Comparison of ENCODE assay signal across 9 cellular contexts in genomic region chr18:57819671-57820460, GRCh38. TPM values are rescaled to one million over a fixed set of nuclear protein-coding genes. Genes with fewer than 3 reads are reported as not detected.
DNase-seq lines count a peak whose midpoint lies in the region; ATAC-seq and TF ChIP-seq lines count a peak whose summit lies in the region.
"Had no signal": no experiment of that assay in that cellular context is flagged by ENCODE, and none has a peak within 500 bp of the region (broad histone marks: within the 10 kb centered on the region; RNA-seq: fewer than 3 reads in every experiment).

No MANE protein-coding gene starts in this region.

- ATAC-seq in GM23338, result no peak
- no peak for ATAC-seq in GM21528 (IDR thresholded peaks at IDR 0.05; ENCODE audit: low FRiP score, unreplicated experiment)

- H3K4me2 ChIP-seq in GM23338, result no peak overlapping the region

- no peak overlapping the region for H3K27ac Mint-ChIP-seq in GM23338
- H3K27ac Mint-ChIP-seq: activated T-cell treated with anti-CD3 and anti-CD28 coated beads, Interleukin-2, amount 50 U/mL, for 72 hours had no signal

- no peak overlapping the region for H3K4me3 ChIP-seq in GM23338
- peak overlapping the region; percentile 3 for H3K4me3 ChIP-seq in coronary artery

- DNase-seq in AG08395 (ENCODE audit: low spot score) (peak; percentile 59), GM23338 (ENCODE audit: low spot score) (peak; percentile 16), NCI-H2196 treated with DMSO at 0.1 percent for 48 hours (lab: John Stamatoyannopoulos, UW; ENCODE audit: unreplicated experiment) (peak; percentile 67), coronary artery (ENCODE audit: low spot score) (no peak), mucosa of gallbladder (ENCODE audit: low spot score) (peak; percentile 85), NAMALWA (ENCODE audit: low spot score) (no peak)
- no peak for DNase-seq in activated CD4-positive, alpha-beta T cell treated with anti-CD3 and anti-CD28 coated beads, Interleukin-2, amount 50 U/mL, for 1 hour
- DNase-seq: activated T-cell treated with anti-CD3 and anti-CD28 coated beads, Interleukin-2, amount 50 U/mL, for 72 hours had no signal

- H3K4me1 Mint-ChIP-seq in GM23338, result peaks cover 9% of the 10 kb centered on the region; the same call in 2 of the 3 replicates

- no peak overlapping the region for H3K4me3 Mint-ChIP-seq in GM23338
- H3K4me3 Mint-ChIP-seq: activated T-cell treated with anti-CD3 and anti-CD28 coated beads, Interleukin-2, amount 50 U/mL, for 72 hours had no signal

- H3K9me3 Mint-ChIP-seq in GM23338, result no peaks in the 10 kb centered on the region
- H3K9me3 Mint-ChIP-seq: activated T-cell treated with anti-CD3 and anti-CD28 coated beads, Interleukin-2, amount 50 U/mL, for 72 hours had no signal

- H3K79me2 ChIP-seq in GM23338 (replicated peaks; ENCODE audit: insufficient read depth), result no peaks in the 10 kb centered on the region

- H2AFZ ChIP-seq in GM23338, result peak overlapping the region; percentile 26; the same call in 1 of the 2 replicates

- H3K27ac ChIP-seq in GM23338 (ENCODE audit: low read depth) (no peak overlapping the region), coronary artery (peak overlapping the region in 1 of 2 donors; percentile 14)

- H3F3A ChIP-seq in GM23338 (replicated peaks; ENCODE audit: low read depth), result no peaks in the 10 kb centered on the region

- peaks cover 7% of the 10 kb centered on the region for H3K27me3 Mint-ChIP-seq in GM23338 (ENCODE audit: insufficient read depth, low read depth, poor library complexity)

- no peaks in the 10 kb centered on the region for H3K36me3 ChIP-seq in GM23338 (ENCODE audit: insufficient read depth)

- no peaks in the 10 kb centered on the region for H3K36me3 Mint-ChIP-seq in GM23338 (ENCODE audit: low read depth)

- no peaks in the 10 kb centered on the region for H3K4me1 ChIP-seq in GM23338 (ENCODE audit: insufficient read depth)

- no peaks in the 10 kb centered on the region for H4K20me1 ChIP-seq in GM23338 (replicated peaks; ENCODE audit: insufficient read depth)

- no peaks in the 10 kb centered on the region for H3K9me2 ChIP-seq in GM23338 (ENCODE audit: insufficient read depth)

- H3K27me3 ChIP-seq in GM23338 (ENCODE audit: insufficient read depth), result no peaks in the 10 kb centered on the region

- TF ChIP-seq CTCF in GM23338 (conservative IDR thresholded peaks at IDR 0.05; ENCODE audit: low read depth in 2 of 2) (no peak), coronary artery (IDR thresholded peaks at IDR 0.05) (no peak)

TF ChIP-seq in GM23338, 12 proteins besides CTCF, POLR2A, EP300 and RAD21 (continues in another document):
- TF ChIP-seq POLR2AphosphoS5 (IDR thresholded peaks at IDR 0.05; ENCODE audit: low read depth), result no peak
- no peak for TF ChIP-seq EZH2phosphoT487 (IDR thresholded peaks at IDR 0.05; ENCODE audit: unreplicated experiment)
- TF ChIP-seq REST (IDR thresholded peaks at IDR 0.05; ENCODE audit: unreplicated experiment), result no peak
- TF ChIP-seq NANOG (IDR thresholded peaks at IDR 0.05; ENCODE audit: borderline replicate concordance), result no peak
- no peak for TF ChIP-seq ZNF331 (CRISPR knock-in tag; IDR thresholded peaks at IDR 0.05; ENCODE audit: low read depth)
- TF ChIP-seq EZH2 (IDR thresholded peaks at IDR 0.05; ENCODE audit: low read depth, unreplicated experiment), result no peak
- TF ChIP-seq JUNB (IDR thresholded peaks at IDR 0.05; ENCODE audit: unreplicated experiment), result no peak
- no peak for TF ChIP-seq ZNF462 (CRISPR knock-in tag; IDR thresholded peaks at IDR 0.05)
- no peak for TF ChIP-seq ETS1 (IDR thresholded peaks at IDR 0.05)

RNA-seq across cellular contexts. Expression of gene ATP8B1, which starts 16.8 kb away (rescaled TPM):
- 3.0 and 3.9 TPM in 2 replicates for total RNA-seq in GM23338 (2014; rRNA removed; shearing (Covaris generic))
- 1.0 and 1.7 TPM in 2 replicates for polyA plus RNA-seq in GM23338 (2016; fragmentation: Nextera tagmentation; extraction: Ambion mirVana)
- total RNA-seq in mucosa of gallbladder, result 125 TPM
- total RNA-seq: activated T-cell treated with anti-CD3 and anti-CD28 coated beads, Interleukin-2, amount 50 U/mL, for 72 hours had no signal

Comparison
In these comparisons a context has a peak if more than half of its experiments do, and no peak if none do; other contexts are left out.
1. DNase-seq: peak in AG08395 (single experiment), GM23338 (single experiment), NCI-H2196 treated with DMSO at 0.1 percent for 48 hours (single experiment) and mucosa of gallbladder (single experiment); none in coronary artery (single experiment), activated CD4-positive, alpha-beta T cell treated with anti-CD3 and anti-CD28 coated beads, Interleukin-2, amount 50 U/mL, for 1 hour (single experiment) and NAMALWA (single experiment).
2. RNA of gene ATP8B1, which starts 16.8 kb away (total RNA-seq): 125 TPM in mucosa of gallbladder (single experiment); 3.0 to 3.9 TPM in GM23338; every median in the first group is over 10 times any median in the second.